Comparison of ENCODE assay signal across 10 cellular contexts in the genomic region with DNA sequence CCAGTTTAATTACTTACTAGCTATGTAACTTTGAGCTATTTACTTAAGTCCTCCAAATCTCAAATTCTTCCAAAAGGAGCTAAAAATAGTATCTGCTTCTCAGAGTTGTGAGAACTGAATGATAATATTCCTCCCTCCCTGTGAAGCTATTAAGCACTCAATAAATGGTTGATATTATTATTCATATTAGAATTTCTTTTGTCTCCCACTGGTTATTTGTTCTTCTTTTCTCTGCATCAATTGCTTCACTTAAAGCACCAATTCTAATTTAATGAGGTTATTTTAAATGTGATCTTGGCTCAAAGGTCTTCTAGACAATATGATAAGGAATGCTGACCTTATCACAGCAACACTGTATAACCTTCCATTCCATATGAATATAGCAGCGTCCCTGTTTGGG. TPM values are rescaled to one million over a fixed set of nuclear protein-coding genes. Genes with fewer than 3 reads are reported as not detected.
"Had no signal": no experiment of that assay in that cellular context is flagged by ENCODE, and none has a peak within 500 bp of the region (broad histone marks: within the 10 kb centered on the region; RNA-seq: fewer than 3 reads in every experiment).

No MANE protein-coding gene starts in this region.

- DNase-seq: GM23248, H7, HFFc6, KBM-7 had no signal

- H3K36me3 ChIP-seq: HAP-1 had no signal

- H3K4me2 ChIP-seq: KMS-11 had no signal

- H3K9ac ChIP-seq: GM23248, KMS-11 had no signal

- H2AFZ ChIP-seq: GM23248 had no signal

- H3K4me3 ChIP-seq: GM23248, HAP-1 had no signal

- H3K9me3 ChIP-seq: HAP-1 had no signal

- H3K27ac ChIP-seq: GM23248, HL-60, KMS-11 had no signal

RNA-seq across cellular contexts. Expression of gene FOXD3, which starts 23.0 kb away (rescaled TPM):
- total RNA-seq: GM23248, HepG2, HFFc6, HT-29 had no signal
- polyA plus RNA-seq: GM23248, HepG2, IgD-negative memory B cell had no signal
